Comparison of ENCODE assay signal across 9 cellular contexts in genomic region chr2:25314514-25315315, GRCh38. TPM values are rescaled to one million over a fixed set of nuclear protein-coding genes. Genes with fewer than 3 reads are reported as not detected.
DNase-seq lines count a peak whose midpoint lies in the region; ATAC-seq lines count a peak whose summit lies in the region.
"Had no signal": no experiment of that assay in that cellular context is flagged by ENCODE, and none has a peak within 500 bp of the region (broad histone marks: within the 10 kb centered on the region; RNA-seq: fewer than 3 reads in every experiment).

No MANE protein-coding gene starts in this region.

- H3K9me3 Mint-ChIP-seq in effector memory CD8-positive, alpha-beta T cell = no peaks in the 10 kb centered on the region
- H3K9me3 Mint-ChIP-seq: neural crest cell had no signal

- H3K27me3 ChIP-seq in neuronal stem cell (ENCODE audit: control insufficient read depth in 3 of 3, insufficient read depth in 3 of 3, low read depth in 1 of 3, low read length in 3 of 3) (no peaks in the 10 kb centered on the region), subcutaneous abdominal adipose tissue (ENCODE audit: control insufficient read depth in 5 of 5, insufficient read depth in 4 of 5, low read length in 5 of 5) (no peaks in the 10 kb centered on the region)

- H3K4me1 Mint-ChIP-seq in effector memory CD8-positive, alpha-beta T cell (ENCODE audit: low read depth in 2 of 2) = peaks cover 28 to 32% of the 10 kb centered on the region in 2 donors

- H4K91ac ChIP-seq in neuronal stem cell (ENCODE audit: low read depth, low read length, poor library complexity) = peak overlapping the region; percentile 93

- peaks cover 3% of the 10 kb centered on the region for H3K36me3 Mint-ChIP-seq in effector memory CD8-positive, alpha-beta T cell (ENCODE audit: insufficient read depth)

- H4K8ac ChIP-seq in neuronal stem cell (ENCODE audit: low read depth, low read length) = peak overlapping the region; percentile 84

- peaks cover 21 to 35% of the 10 kb centered on the region in 2 donors for H3K4me1 ChIP-seq in neuronal stem cell (ENCODE audit: control insufficient read depth in 2 of 2, insufficient read depth in 1 of 2, low read depth in 1 of 2, low read length in 2 of 2)
- peaks cover 4 to 55% (median 52%) of the 10 kb centered on the region in 5 donors for H3K4me1 ChIP-seq in subcutaneous abdominal adipose tissue (ENCODE audit: control insufficient read depth in 5 of 5, insufficient read depth in 5 of 5, low read length in 5 of 5)

- peak overlapping the region; percentile 94 for H2BK15ac ChIP-seq in neuronal stem cell (ENCODE audit: low read length)

- H2AFZ ChIP-seq in neuronal stem cell (ENCODE audit: low read length) = peak overlapping the region; percentile 83

- H3K4me3 Mint-ChIP-seq in effector memory CD8-positive, alpha-beta T cell = peak overlapping the region; percentile 67 to 78
- H3K4me3 Mint-ChIP-seq: neural crest cell had no signal

- H3K4me2 ChIP-seq in neuronal stem cell (ENCODE audit: insufficient read depth, low read length, poor library complexity, severe bottlenecking) = peak overlapping the region; percentile 22

- H3K4me3 ChIP-seq in neuronal stem cell (ENCODE audit: low read length in 2 of 2) (no peak overlapping the region), subcutaneous abdominal adipose tissue (ENCODE audit: low read depth in 1 of 5, low read length in 5 of 5) (peak overlapping the region in 2 of 5 donors; percentile 8 to 31)

- H3K36me3 ChIP-seq in neuronal stem cell (replicated peaks in 1 of 2; ENCODE audit: control insufficient read depth in 2 of 2, insufficient read depth in 2 of 2, low read length in 2 of 2) (no peaks in the 10 kb centered on the region), subcutaneous abdominal adipose tissue (ENCODE audit: control insufficient read depth in 5 of 5, insufficient read depth in 5 of 5, low read length in 5 of 5) (peaks cover 0 to 31% (median 23%) of the 10 kb centered on the region in 5 donors)

- H3K9me3 ChIP-seq in neuronal stem cell (replicated peaks in 1 of 2; ENCODE audit: control insufficient read depth in 2 of 2, insufficient read depth in 1 of 2, low read depth in 1 of 2, low read length in 2 of 2) = no peaks in the 10 kb centered on the region
- H3K9me3 ChIP-seq in subcutaneous abdominal adipose tissue (ENCODE audit: control insufficient read depth in 5 of 5, low read length in 5 of 5) = no peaks in the 10 kb centered on the region

- no peaks in the 10 kb centered on the region for H3K27me3 Mint-ChIP-seq in effector memory CD8-positive, alpha-beta T cell

- peak overlapping the region; percentile 89 for H3K27ac Mint-ChIP-seq in effector memory CD8-positive, alpha-beta T cell

- DNase-seq in COLO829 (ENCODE audit: low spot score) = peak; percentile 40
- peak; percentile 72 for DNase-seq in NCI-H1092 treated with DMSO at 0.1 percent for 48 hours (lab: John Stamatoyannopoulos, UW)
- DNase-seq in activated CD4-positive, alpha-beta T cell treated with anti-CD3 and anti-CD28 coated beads, Interleukin-2, amount 50 U/mL, for 1 hour = peak; percentile 61
- DNase-seq in effector memory CD8-positive, alpha-beta T cell = peak; percentile 47 to 54 (median 53)
- DNase-seq in neuronal stem cell (ENCODE audit: low spot score) = peak; percentile 56
- no peak for DNase-seq in middle frontal gyrus (ENCODE audit: extremely low spot score, low spot score)

- WGBS in neuronal stem cell (ENCODE audit: extremely low coverage in 2 of 2, insufficient read length in 2 of 2, insufficient replicate concordance in 1 of 2), 2 donors = no CpG with 5 or more reads among the region's 13 CpGs

- peaks cover 2% of the 10 kb centered on the region for H3K79me1 ChIP-seq in neuronal stem cell (ENCODE audit: low read depth, low read length)

- H2AK5ac ChIP-seq in neuronal stem cell (ENCODE audit: low read depth, low read length) = peak overlapping the region; percentile 97

- H3K27ac ChIP-seq in neuronal stem cell (replicated peaks; ENCODE audit: low read length) (peak overlapping the region; percentile 57), subcutaneous abdominal adipose tissue (ENCODE audit: low read depth, low read length) (peak overlapping the region; percentile 46)

- ATAC-seq in GM21526 (IDR thresholded peaks at IDR 0.05; ENCODE audit: low FRiP score, unreplicated experiment) = peak; percentile 60
- ATAC-seq in effector memory CD8-positive, alpha-beta T cell (replicated peaks) = peak; percentile 88

- H2BK120ac ChIP-seq in neuronal stem cell (ENCODE audit: low read depth, low read length) = peak overlapping the region; percentile 68

- H3K9ac ChIP-seq in neuronal stem cell (ENCODE audit: low read depth, low read length, poor library complexity) (peak overlapping the region; percentile 72), subcutaneous abdominal adipose tissue (ENCODE audit: low read length in 5 of 5) (peak overlapping the region in 1 of 5 donors; percentile 56)

- H2BK12ac ChIP-seq in neuronal stem cell (ENCODE audit: low read length) = no peak overlapping the region

- peak overlapping the region; percentile 71 for H3K4ac ChIP-seq in neuronal stem cell (ENCODE audit: low read length)

- peak overlapping the region; percentile 65 for H3K14ac ChIP-seq in neuronal stem cell (ENCODE audit: low read length)

- H3K23ac ChIP-seq in neuronal stem cell (ENCODE audit: low read depth, low read length, poor library complexity) = peak overlapping the region; percentile 86

- peak overlapping the region; percentile 97 for H3K18ac ChIP-seq in neuronal stem cell (ENCODE audit: low read length)

- peak overlapping the region; percentile 80 for H2BK5ac ChIP-seq in neuronal stem cell (ENCODE audit: low read length)

RNA-seq across cellular contexts. Expression of gene DNMT3A, which starts 27.0 kb away (rescaled TPM):
- polyA plus RNA-seq in neuronal stem cell (2013, experiment 1 of 2) = 47.2 TPM
- 47.4 TPM for polyA plus RNA-seq in neuronal stem cell (2013, experiment 2 of 2)
